Comparison of ENCODE assay signal across 1 cellular context in genomic region chr6:107989166-107990094, GRCh38.
TF ChIP-seq lines count a peak whose summit lies in the region.

No MANE protein-coding gene starts in this region.

TF ChIP-seq in GM23338, 12 proteins besides CTCF, POLR2A, EP300 and RAD21 (continued from another document):
- TF ChIP-seq REST (IDR thresholded peaks at IDR 0.05; ENCODE audit: unreplicated experiment): no peak
- TF ChIP-seq ZNF462 (CRISPR knock-in tag; IDR thresholded peaks at IDR 0.05): no peak
- TF ChIP-seq POLR2AphosphoS5 (IDR thresholded peaks at IDR 0.05; ENCODE audit: low read depth): no peak
- TF ChIP-seq ZNF331 (CRISPR knock-in tag; IDR thresholded peaks at IDR 0.05; ENCODE audit: low read depth): no peak
- TF ChIP-seq CREB1 (CRISPR knock-in tag; IDR thresholded peaks at IDR 0.05; ENCODE audit: low read depth): no peak
- no peak for TF ChIP-seq EZH2 (IDR thresholded peaks at IDR 0.05; ENCODE audit: low read depth, unreplicated experiment)
- no peak for TF ChIP-seq ZNF114 (CRISPR knock-in tag; IDR thresholded peaks at IDR 0.05)
- TF ChIP-seq, protein P1, sequence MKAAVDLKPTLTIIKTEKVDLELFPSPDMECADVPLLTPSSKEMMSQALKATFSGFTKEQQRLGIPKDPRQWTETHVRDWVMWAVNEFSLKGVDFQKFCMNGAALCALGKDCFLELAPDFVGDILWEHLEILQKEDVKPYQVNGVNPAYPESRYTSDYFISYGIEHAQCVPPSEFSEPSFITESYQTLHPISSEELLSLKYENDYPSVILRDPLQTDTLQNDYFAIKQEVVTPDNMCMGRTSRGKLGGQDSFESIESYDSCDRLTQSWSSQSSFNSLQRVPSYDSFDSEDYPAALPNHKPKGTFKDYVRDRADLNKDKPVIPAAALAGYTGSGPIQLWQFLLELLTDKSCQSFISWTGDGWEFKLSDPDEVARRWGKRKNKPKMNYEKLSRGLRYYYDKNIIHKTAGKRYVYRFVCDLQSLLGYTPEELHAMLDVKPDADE (IDR thresholded peaks at IDR 0.05): no peak
- no peak for TF ChIP-seq EZH2phosphoT487 (IDR thresholded peaks at IDR 0.05; ENCODE audit: unreplicated experiment)
